In the genomic region with DNA sequence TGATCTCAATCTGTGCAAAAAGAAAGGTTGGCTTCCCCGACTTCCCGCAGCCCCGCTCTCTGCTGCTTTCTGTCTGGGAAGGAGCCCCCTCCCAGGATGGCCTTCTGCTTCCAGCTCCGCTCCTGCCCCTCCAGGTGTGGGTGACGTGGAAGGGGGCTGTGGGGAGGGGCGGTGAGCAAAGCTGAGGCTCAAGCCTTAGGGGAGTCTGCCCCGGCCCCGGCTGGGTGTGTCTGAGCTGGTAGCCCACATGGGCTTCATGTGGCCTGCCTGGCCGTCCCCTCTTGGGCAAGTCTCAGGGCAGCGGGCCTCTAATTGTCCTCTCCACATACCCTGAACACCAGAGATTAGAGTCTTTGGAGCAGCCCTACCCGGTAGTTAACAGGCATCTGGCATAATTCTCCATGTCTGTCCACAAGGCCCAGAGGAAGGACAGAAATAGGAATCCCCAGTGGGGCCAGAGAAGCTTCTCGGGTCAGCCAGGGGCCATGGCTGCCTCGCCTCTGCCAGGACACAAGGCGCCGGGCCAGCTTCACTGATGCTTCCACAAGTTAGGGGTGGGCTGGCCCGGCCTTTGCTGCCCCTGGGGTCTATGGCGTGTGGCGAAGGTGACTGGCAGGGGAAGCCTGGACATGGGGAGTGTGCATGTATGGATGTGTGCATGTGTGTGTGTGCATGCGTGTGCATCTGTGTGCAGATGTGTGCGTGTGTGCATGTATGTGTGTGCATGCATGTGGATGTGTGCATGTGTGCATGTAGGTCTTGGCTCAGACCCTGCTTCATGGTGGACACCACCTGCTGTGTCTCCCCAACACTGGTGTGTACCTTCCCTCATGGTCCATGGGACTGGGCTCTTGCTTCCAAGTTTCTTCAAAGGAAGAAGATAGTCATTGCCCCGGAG, we compare ENCODE assay signal across 21 cellular contexts. TPM values are rescaled to one million over a fixed set of nuclear protein-coding genes. Genes with fewer than 3 reads are reported as not detected.
A peak's percentile ranks its signal among the peaks of the same experiment; 100 is the strongest.
DNase-seq lines count a peak whose midpoint lies in the region; TF ChIP-seq lines count a peak whose summit lies in the region.
"Had no signal": no experiment of that assay in that cellular context is flagged by ENCODE, and none has a peak within 500 bp of the region (broad histone marks: within the 10 kb centered on the region; RNA-seq: fewer than 3 reads in every experiment).

No MANE protein-coding gene starts in this region.

- no peak overlapping the region for H2AFZ ChIP-seq in neural progenitor cell (replicated peaks)

- no peaks in the 10 kb centered on the region for H3F3A ChIP-seq in neural progenitor cell (ENCODE audit: low read depth)

- BruUV-seq in Calu3 (replicated peaks; lab: Mats Ljungman, UMichigan) = no TSS peak

- H3K9ac ChIP-seq in BLaER1 = peak overlapping the region; percentile 32; the same call in 1 of the 2 replicates
- no peak overlapping the region for H3K9ac ChIP-seq in neural progenitor cell
- H3K9ac ChIP-seq: KMS-11 had no signal

- TF ChIP-seq CTCF in fibroblast of the aortic adventitia (IDR thresholded peaks at IDR 0.05; ENCODE audit: insufficient read depth, low read length) (no peak), left ventricle myocardium inferior (IDR thresholded peaks at IDR 0.05; ENCODE audit: borderline replicate concordance) (peak; percentile 30), neural progenitor cell (IDR thresholded peaks at IDR 0.05) (no peak), Calu3 (IDR thresholded peaks at IDR 0.05; ENCODE audit: unreplicated experiment) (no peak)

- H3K4me1 ChIP-seq in BLaER1 = peaks cover 60% of the 10 kb centered on the region
- peaks cover 39% of the 10 kb centered on the region for H3K4me1 ChIP-seq in left ventricle myocardium inferior
- no peaks in the 10 kb centered on the region for H3K4me1 ChIP-seq in neural progenitor cell
- H3K4me1 ChIP-seq: BE2C had no signal

- H3K4me3 ChIP-seq in BLaER1 (no peak overlapping the region), fibroblast of the aortic adventitia (ENCODE audit: low read depth, low read length) (no peak overlapping the region), left ventricle myocardium inferior (peak overlapping the region; percentile 31), neural progenitor cell (no peak overlapping the region)
- H3K4me3 ChIP-seq: GM12878 had no signal

- H3K27me3 ChIP-seq in BLaER1 (no peaks in the 10 kb centered on the region), left ventricle myocardium inferior (ENCODE audit: low read depth) (no peaks in the 10 kb centered on the region), neural progenitor cell (no peaks in the 10 kb centered on the region)
- H3K27me3 ChIP-seq: BE2C had no signal

- in situ Hi-C loops in KBM-7 (cut with MboI; ENCODE audit: low pct_unique_long_range_greater_than_20kb, low sequenced_read_pairs) = no loop called here

- H3K27me3 Mint-ChIP-seq in neural progenitor cell (ENCODE audit: insufficient read depth, low read depth) = peaks cover 4% of the 10 kb centered on the region
- H3K27me3 Mint-ChIP-seq in Calu3 (ENCODE audit: unreplicated experiment) = peaks cover 46% of the 10 kb centered on the region

- H3K4me3 Mint-ChIP-seq in neural progenitor cell (no peak overlapping the region), Calu3 (ENCODE audit: low read depth, unreplicated experiment) (no peak overlapping the region)
- H3K4me3 Mint-ChIP-seq: CD8-positive, alpha-beta T cell had no signal

- H3K9me3 ChIP-seq in BLaER1 (no peaks in the 10 kb centered on the region), left ventricle myocardium inferior (replicated peaks) (no peaks in the 10 kb centered on the region), neural progenitor cell (ENCODE audit: low read depth) (no peaks in the 10 kb centered on the region)
- H3K9me3 ChIP-seq: BE2C had no signal

- no peaks in the 10 kb centered on the region for H3K79me2 ChIP-seq in neural progenitor cell (ENCODE audit: low read depth)

- DNase-seq in fibroblast of the aortic adventitia (ENCODE audit: low read depth) = peak; percentile 7
- peak; percentile 81 for DNase-seq in left ventricle myocardium inferior
- DNase-seq in neural progenitor cell (ENCODE audit: low spot score) = no peak
- DNase-seq in NCI-H226 = no peak
- no peak for DNase-seq in NCI-H2227 (lab: John Stamatoyannopoulos, UW; ENCODE audit: unreplicated experiment)
- DNase-seq in Calu3 = no peak
- no peak for DNase-seq in KBM-7
- DNase-seq: 8988T; BE2C; CD8-positive, alpha-beta T cell; DND-41; GDM1; GOT3; NCI-H146; NCI-H2081 treated with DMSO at 0.1 percent for 48 hours; NCI-H2227 treated with DMSO at 0.1 percent for 48 hours; NCI-H524 treated with DMSO at 0.1 percent for 48 hours had no signal

- H3K4me2 ChIP-seq in BLaER1 (peak overlapping the region; percentile 82), neural progenitor cell (no peak overlapping the region)
- H3K4me2 ChIP-seq: KMS-11 had no signal

- H3K36me3 Mint-ChIP-seq in neural progenitor cell (no peaks in the 10 kb centered on the region), Calu3 (ENCODE audit: insufficient read depth, unreplicated experiment) (no peaks in the 10 kb centered on the region)
- H3K36me3 Mint-ChIP-seq: CD8-positive, alpha-beta T cell had no signal

- H3K9me3 Mint-ChIP-seq in neural progenitor cell (no peaks in the 10 kb centered on the region), Calu3 (ENCODE audit: low read depth, unreplicated experiment) (no peaks in the 10 kb centered on the region)
- H3K9me3 Mint-ChIP-seq: CD8-positive, alpha-beta T cell had no signal

- H4K20me1 ChIP-seq in BLaER1 = no peaks in the 10 kb centered on the region
- no peaks in the 10 kb centered on the region for H4K20me1 ChIP-seq in neural progenitor cell (ENCODE audit: low read depth)

- H3K36me3 ChIP-seq in BLaER1 (no peaks in the 10 kb centered on the region), left ventricle myocardium inferior (no peaks in the 10 kb centered on the region), neural progenitor cell (no peaks in the 10 kb centered on the region)
- H3K36me3 ChIP-seq: BE2C had no signal

- peaks cover 7% of the 10 kb centered on the region for H3K4me1 Mint-ChIP-seq in neural progenitor cell
- no peaks in the 10 kb centered on the region for H3K4me1 Mint-ChIP-seq in Calu3 (ENCODE audit: low read depth, unreplicated experiment)

- CTCF ChIA-PET in Calu3 (lab: Charles Lee) = no interaction called here

- peak overlapping the region; percentile 78 for H3K27ac Mint-ChIP-seq in neural progenitor cell
- no peak overlapping the region for H3K27ac Mint-ChIP-seq in Calu3 (ENCODE audit: unreplicated experiment)
- H3K27ac Mint-ChIP-seq: CD8-positive, alpha-beta T cell had no signal

- H3K27ac ChIP-seq in BLaER1 = peak overlapping the region; percentile 45
- H3K27ac ChIP-seq in left ventricle myocardium inferior (replicated peaks) = peak overlapping the region; percentile 88
- no peak overlapping the region for H3K27ac ChIP-seq in neural progenitor cell
- H3K27ac ChIP-seq: KMS-11 had no signal

- intact Hi-C loops in left ventricle myocardium inferior (cut with micrococcal nuclease) (no loop called here), Calu3 (cut with micrococcal nuclease; ENCODE audit: unreplicated experiment) (no loop called here)

RNA-seq across cellular contexts. Expression of gene FRMD1, which starts 24.1 kb away (rescaled TPM):
- total RNA-seq in fibroblast of the aortic adventitia (ENCODE audit: low replicate concordance) (not detected in 2 replicates), left ventricle myocardium inferior (0.16 TPM), neural progenitor cell (ENCODE audit: low replicate concordance) (0.09 TPM in 1 of 2 replicates, not detected in the other), Calu3 (2022) (not detected in 2 replicates)
- total RNA-seq: CD8-positive, alpha-beta T cell; GM12878; M059J had no signal

RNA-seq across cellular contexts. Expression of gene KIF25, which starts 57.4 kb away (rescaled TPM):
- total RNA-seq in fibroblast of the aortic adventitia (ENCODE audit: low replicate concordance) (not detected in 2 replicates), left ventricle myocardium inferior (0.22 TPM), neural progenitor cell (ENCODE audit: low replicate concordance) (1.2 and 1.5 TPM in 2 replicates), Calu3 (2022) (not detected in 2 replicates)
- total RNA-seq: GM12878, M059J had no signal

Comparison
In these comparisons a context has a peak if more than half of its experiments do, and no peak if none do; other contexts are left out.
1. DNase-seq: peak in fibroblast of the aortic adventitia (single experiment) and left ventricle myocardium inferior (single experiment); none in neural progenitor cell (single experiment), NCI-H226 (single experiment), NCI-H2227 (single experiment), Calu3 (single experiment) and KBM-7 (single experiment).